ENCODE assay signal across 8 cellular contexts in genomic region chr4:100093091-100093866, GRCh38.
DNase-seq lines count a peak whose midpoint lies in the region; ATAC-seq, FAIRE-seq and TF ChIP-seq lines count a peak whose summit lies in the region.

No MANE protein-coding gene starts in this region.

- no peak for TF ChIP-seq POLR2A in GM12892 (IDR thresholded peaks at IDR 0.05; ENCODE audit: low read depth, low read length)

- H3K4me3 ChIP-seq in heart right ventricle (no peak overlapping the region), aorta (ENCODE audit: low read length in 2 of 2) (no peak overlapping the region)

- ATAC-seq in HG02798 (IDR thresholded peaks at IDR 0.05; ENCODE audit: poor library complexity, unreplicated experiment) (peak; percentile 83), heart right ventricle (peak; percentile 77 to 97 (median 89)), aorta (ENCODE audit: low FRiP score) (peak; percentile 89)
- peak; percentile 97 for ATAC-seq in activated naive CD8-positive, alpha-beta T cell treated with anti-CD3 and anti-CD28 coated beads, Interleukin-2, amount 50 U/mL, for 24 hours

- FAIRE-seq in GM12892 (lab: Jason Lieb, UNC), result peak; percentile 84

- TF ChIP-seq CTCF in heart right ventricle (IDR thresholded peaks at IDR 0.05), result peak; percentile 65 to 91 (median 85)

- H3K27ac ChIP-seq in heart right ventricle, result peak overlapping the region in 6 of 10 donors; percentile 3 to 34 (median 16)
- H3K27ac ChIP-seq in aorta (ENCODE audit: low read depth in 1 of 2, low read length in 2 of 2), result no peak overlapping the region

- H3K27ac Mint-ChIP-seq in activated naive CD8-positive, alpha-beta T cell treated with anti-CD3 and anti-CD28 coated beads, Interleukin-2, amount 50 U/mL, for 24 hours, result peak overlapping the region; percentile 85

- H3K4me1 ChIP-seq in heart right ventricle (peaks cover 5 to 32% (median 14%) of the 10 kb centered on the region in 9 donors), aorta (ENCODE audit: control insufficient read depth in 1 of 2, insufficient read depth in 2 of 2, low read length in 2 of 2) (no peaks in the 10 kb centered on the region)

- H3K27me3 Mint-ChIP-seq in activated naive CD8-positive, alpha-beta T cell treated with anti-CD3 and anti-CD28 coated beads, Interleukin-2, amount 50 U/mL, for 24 hours, result peaks cover 2% of the 10 kb centered on the region

- DNase-seq in GM12892 (ENCODE audit: insufficient read length), result peak; percentile 14
- peak; percentile 55 for DNase-seq in NCI-H1092 treated with DMSO at 0.1 percent for 48 hours (lab: John Stamatoyannopoulos, UW)
- peak; percentile 20 to 65 for DNase-seq in SW 1271 (lab: John Stamatoyannopoulos, UW)
- DNase-seq in activated naive CD8-positive, alpha-beta T cell treated with anti-CD3 and anti-CD28 coated beads, Interleukin-2, amount 50 U/mL, for 24 hours, result peak; percentile 82
- DNase-seq in heart right ventricle, result peak; percentile 51 to 83
- peak; percentile 85 for DNase-seq in putamen (ENCODE audit: low spot score)
- DNase-seq in aorta, result peak; percentile 87 to 90

- peaks cover 1% of the 10 kb centered on the region for H3K36me3 Mint-ChIP-seq in activated naive CD8-positive, alpha-beta T cell treated with anti-CD3 and anti-CD28 coated beads, Interleukin-2, amount 50 U/mL, for 24 hours (ENCODE audit: low read depth)

- H3K9me3 Mint-ChIP-seq in activated naive CD8-positive, alpha-beta T cell treated with anti-CD3 and anti-CD28 coated beads, Interleukin-2, amount 50 U/mL, for 24 hours, result no peaks in the 10 kb centered on the region

- no peaks in the 10 kb centered on the region for H3K27me3 ChIP-seq in heart right ventricle
- H3K27me3 ChIP-seq in aorta (ENCODE audit: control insufficient read depth in 1 of 2, insufficient read depth in 2 of 2, low read length in 1 of 2), result no peaks in the 10 kb centered on the region

- WGBS in heart right ventricle, 2 donors, result 34 to 35% methylated on average over 8 of the region's 8 CpGs
- 29 to 31% methylated on average over 8 of the region's 8 CpGs for WGBS in aorta, 2 donors

- intact Hi-C loops in heart right ventricle (cut with DNase I) (loop anchor here in 5 of 10 donors (2.0 to 10.0 kb wide), 8 partner anchors 98 to 1642 kb away; no protein-coding TSS in a partner anchor), aorta (cut with DNase I) (no loop called here)

- peaks cover 56% of the 10 kb centered on the region for H3K4me1 Mint-ChIP-seq in activated naive CD8-positive, alpha-beta T cell treated with anti-CD3 and anti-CD28 coated beads, Interleukin-2, amount 50 U/mL, for 24 hours

- H3K9me3 ChIP-seq in heart right ventricle, result no peaks in the 10 kb centered on the region
- no peaks in the 10 kb centered on the region for H3K9me3 ChIP-seq in aorta (ENCODE audit: control insufficient read depth, low read length)

- no peaks in the 10 kb centered on the region for H3K36me3 ChIP-seq in heart right ventricle
- no peaks in the 10 kb centered on the region for H3K36me3 ChIP-seq in aorta (ENCODE audit: control insufficient read depth in 1 of 2, insufficient read depth in 2 of 2, low read length in 1 of 2)

- H3K4me3 Mint-ChIP-seq in activated naive CD8-positive, alpha-beta T cell treated with anti-CD3 and anti-CD28 coated beads, Interleukin-2, amount 50 U/mL, for 24 hours, result no peak overlapping the region

Comparison
In these comparisons a context has a peak if more than half of its experiments do, and no peak if none do; other contexts are left out.
1. DNase-seq: peak in every context shown above with its lines; median percentile 88 in aorta; 85 in putamen; 82 in activated naive CD8-positive, alpha-beta T cell treated with anti-CD3 and anti-CD28 coated beads, Interleukin-2, amount 50 U/mL, for 24 hours; 67 in heart right ventricle; 55 in NCI-H1092 treated with DMSO at 0.1 percent for 48 hours; 42 in SW 1271; 14 in GM12892.
2. H3K27ac ChIP-seq: peak in heart right ventricle (6 of 10); none in aorta (0 of 2).
3. Peak in every context shown above with its lines, with median percentiles within 50 percentile points of each other: ATAC-seq.